ENCODE assay signal across 8 cellular contexts in genomic region chr12:24997970-24998582, GRCh38. TPM values are rescaled to one million over a fixed set of nuclear protein-coding genes. Genes with fewer than 3 reads are reported as not detected.
DNase-seq lines count a peak whose midpoint lies in the region; ATAC-seq and TF ChIP-seq lines count a peak whose summit lies in the region.

No MANE protein-coding gene starts in this region.

- no peaks in the 10 kb centered on the region for H3K9me2 ChIP-seq in PC-9 (ENCODE audit: insufficient read depth)

- TF ChIP-seq CTCF in Panc1 (IDR thresholded peaks at IDR 0.05) (no peak), PC-9 (conservative IDR thresholded peaks at IDR 0.05) (no peak)

- no peaks in the 10 kb centered on the region for H3K27me3 Mint-ChIP-seq in activated T-cell treated with anti-CD3 and anti-CD28 coated beads, Interleukin-2, amount 50 U/mL, for 72 hours (ENCODE audit: low read depth)

- no peak overlapping the region for H2AFZ ChIP-seq in PC-9

- peak; percentile 32 to 56 for ATAC-seq in activated T-cell treated with anti-CD3 and anti-CD28 coated beads, Interleukin-2, amount 50 U/mL, for 72 hours (replicated peaks in 1 of 2)
- ATAC-seq in HG02885 (IDR thresholded peaks at IDR 0.05; ENCODE audit: poor library complexity, unreplicated experiment) (peak; percentile 88), Panc1 (no peak)

- H3K9me3 ChIP-seq in Panc1 (ENCODE audit: control insufficient read depth, insufficient read depth, low read depth, low read length) (no peaks in the 10 kb centered on the region), PC-9 (ENCODE audit: insufficient read depth, low read depth) (no peaks in the 10 kb centered on the region)

- CTCF ChIA-PET in Panc1 (lab: Charles Lee) = interaction anchor here (0.6 kb wide), 1 partner anchor 223 kb away, joined by 6 read pairs; no protein-coding TSS in a partner anchor
- CTCF ChIA-PET in PC-9 (lab: Charles Lee) = interaction anchor here (0.6 kb wide), 1 partner anchor 358 kb away, joined by 5 read pairs; no protein-coding TSS in a partner anchor

- no peaks in the 10 kb centered on the region for H3K36me3 Mint-ChIP-seq in activated T-cell treated with anti-CD3 and anti-CD28 coated beads, Interleukin-2, amount 50 U/mL, for 72 hours (ENCODE audit: insufficient read depth in 2 of 2)

- in situ Hi-C loops in Panc1 (cut with HindIII; ENCODE audit: low pct_unique_long_range_greater_than_20kb, low sequenced_read_pairs) = no loop called here

- H3K4me1 ChIP-seq in Panc1 (ENCODE audit: control insufficient read depth, insufficient read depth, low read length) = no peaks in the 10 kb centered on the region
- H3K4me1 ChIP-seq in PC-9 (replicated peaks; ENCODE audit: insufficient read depth) = no peaks in the 10 kb centered on the region

- BruUV-seq in Panc1 (replicated peaks; lab: Mats Ljungman, UMichigan) (no TSS peak), PC-9 (replicated peaks; lab: Mats Ljungman, UMichigan) (no TSS peak)

- intact Hi-C loops in Panc1 (cut with micrococcal nuclease; ENCODE audit: unreplicated experiment) (no loop called here), PC-9 (cut with micrococcal nuclease; ENCODE audit: unreplicated experiment) (loop anchor here (10.0 kb wide), 1 partner anchor 1697 kb away; no protein-coding TSS in a partner anchor)

- H3K27me3 ChIP-seq in Panc1 (ENCODE audit: control insufficient read depth, insufficient read depth, low read length) = peaks cover 29% of the 10 kb centered on the region
- H3K27me3 ChIP-seq in PC-9 (ENCODE audit: insufficient read depth, low read depth) = no peaks in the 10 kb centered on the region

- DNase-seq in activated T-cell treated with anti-CD3 and anti-CD28 coated beads, Interleukin-2, amount 50 U/mL, for 72 hours = no peak
- DNase-seq in activated T-cell treated with anti-CD3 and anti-CD28 coated beads for 4 hours (no peak), Panc1 (ENCODE audit: low read depth, low spot score) (peak; percentile 10), lung microvascular endothelial cell (ENCODE audit: low read depth in 2 of 2) (peak; percentile 11 to 34), NCI-H2107 (lab: John Stamatoyannopoulos, UW) (no peak), AML-193 (lab: John Stamatoyannopoulos, UW) (no peak), PC-9 (no peak)

- H3K4me2 ChIP-seq in PC-9 = no peak overlapping the region

- H3K9me3 Mint-ChIP-seq in activated T-cell treated with anti-CD3 and anti-CD28 coated beads, Interleukin-2, amount 50 U/mL, for 72 hours = no peaks in the 10 kb centered on the region

- H3K79me2 ChIP-seq in PC-9 (ENCODE audit: low read depth) = no peaks in the 10 kb centered on the region

- H3K4me3 ChIP-seq in Panc1 (ENCODE audit: low read depth in 2 of 2, low read length in 2 of 2) (no peak overlapping the region), PC-9 (no peak overlapping the region)

- POLR2A ChIA-PET in Panc1 (lab: Charles Lee) (interaction anchor here (0.6 kb wide), 1 partner anchor 262 kb away, joined by 3 read pairs; no protein-coding TSS in a partner anchor), PC-9 (lab: Charles Lee; ENCODE audit: unreplicated experiment) (interaction anchor here (0.5 kb wide), 1 partner anchor 17 kb away, joined by 16 read pairs; no protein-coding TSS in a partner anchor)

- H4K20me1 ChIP-seq in PC-9 (ENCODE audit: insufficient read depth) = no peaks in the 10 kb centered on the region

- no peak overlapping the region for H3K27ac Mint-ChIP-seq in activated T-cell treated with anti-CD3 and anti-CD28 coated beads, Interleukin-2, amount 50 U/mL, for 72 hours

- H3K27ac ChIP-seq in Panc1 (ENCODE audit: low read length) (no peak overlapping the region), PC-9 (no peak overlapping the region)

- H3K4me3 Mint-ChIP-seq in activated T-cell treated with anti-CD3 and anti-CD28 coated beads, Interleukin-2, amount 50 U/mL, for 72 hours = peak overlapping the region in 1 of 2 donors; percentile 44

- peaks cover 15% of the 10 kb centered on the region for H3K4me1 Mint-ChIP-seq in activated T-cell treated with anti-CD3 and anti-CD28 coated beads, Interleukin-2, amount 50 U/mL, for 72 hours (ENCODE audit: low read depth)

- H3F3A ChIP-seq in PC-9 (ENCODE audit: insufficient read depth, low read depth) = no peaks in the 10 kb centered on the region

- H3K36me3 ChIP-seq in Panc1 (ENCODE audit: control insufficient read depth, insufficient read depth, low read length) (no peaks in the 10 kb centered on the region), PC-9 (ENCODE audit: low read depth) (no peaks in the 10 kb centered on the region)

RNA-seq across cellular contexts. Expression of gene BCAT1, which starts 49.2 kb away (rescaled TPM):
- total RNA-seq in activated T-cell treated with anti-CD3 and anti-CD28 coated beads, Interleukin-2, amount 50 U/mL, for 72 hours = 10 to 100 TPM; 53.4 to 71.1 TPM
- total RNA-seq in Panc1 (2021; ENCODE audit: unreplicated experiment) (5.8 TPM), lung microvascular endothelial cell (68.3 and 124 TPM in 2 replicates), PC-9 (2021) (75.4 and 78.6 TPM in 2 replicates)
- polyA plus RNA-seq in Panc1 (2012; ENCODE audit: insufficient read length) = 0.76 TPM

Comparison
In these comparisons a context has a peak if more than half of its experiments do, and no peak if none do; other contexts are left out.
1. DNase-seq: peak in Panc1 (single experiment) and lung microvascular endothelial cell (2 of 2); none in activated T-cell treated with anti-CD3 and anti-CD28 coated beads, Interleukin-2, amount 50 U/mL, for 72 hours (0 of 2), activated T-cell treated with anti-CD3 and anti-CD28 coated beads for 4 hours (single experiment), NCI-H2107 (single experiment), AML-193 (0 of 2) and PC-9 (0 of 2).